Comparison of ENCODE assay signal across 19 cellular contexts in genomic region chr7:34339061-34339526, GRCh38.
A peak's percentile ranks its signal among the peaks of the same experiment; 100 is the strongest.
DNase-seq lines count a peak whose midpoint lies in the region; ATAC-seq, FAIRE-seq and TF ChIP-seq lines count a peak whose summit lies in the region.
"Had no signal": no experiment of that assay in that cellular context is flagged by ENCODE, and none has a peak within 500 bp of the region (broad histone marks: within the 10 kb centered on the region; RNA-seq: fewer than 3 reads in every experiment).

No MANE protein-coding gene starts in this region.

- no peak overlapping the region for H3K4me3 ChIP-seq in H1 (ENCODE audit: extremely low read depth in 1 of 4, insufficient read depth in 2 of 4, low read depth in 3 of 4, low read length in 4 of 4)
- no peak overlapping the region for H3K4me3 ChIP-seq in mesenchymal stem cell (ENCODE audit: insufficient read depth in 1 of 2, low read depth in 1 of 2, low read length in 2 of 2)
- no peak overlapping the region for H3K4me3 ChIP-seq in left lung
- H3K4me3 ChIP-seq: spleen had no signal

- intact Hi-C loops in left lung (cut with DNase I): no loop called here

- H3K18ac ChIP-seq in H1 (ENCODE audit: extremely low read depth, low read length) (no peak overlapping the region), mesenchymal stem cell (ENCODE audit: low read depth in 1 of 2, low read length in 2 of 2) (no peak overlapping the region)

- no peak for TF ChIP-seq POLR2A in H1 (IDR thresholded peaks at IDR 0.05; ENCODE audit: control extremely low read depth in 1 of 2, low read depth in 2 of 2, low read length in 2 of 2)

- H3K9ac ChIP-seq in H1 (replicated peaks in 1 of 4; ENCODE audit: extremely low read depth in 1 of 4, low read depth in 3 of 4, low read length in 3 of 4): no peak overlapping the region
- H3K9ac ChIP-seq in mesenchymal stem cell (ENCODE audit: low read length): no peak overlapping the region

- H2AFZ ChIP-seq in H1 (ENCODE audit: low read length) (peak overlapping the region; percentile 36; the same call in 1 of the 2 replicates), mesenchymal stem cell (ENCODE audit: low read depth, low read length) (no peak overlapping the region)

- WGBS in H1 (ENCODE audit: extremely low coverage in 1 of 2, insufficient coverage in 1 of 2, insufficient read length in 1 of 2, insufficient replicate concordance in 2 of 2, low coverage in 1 of 2, low lambda C conversion rate in 2 of 2, missing lambda C conversion rate in 1 of 2), 2 experiments: 95% methylated on average over 3 of the region's 3 CpGs; no CpG with 5 or more reads in 1 of the 2 experiments
- 38% methylated on average over 3 of the region's 3 CpGs for WGBS in mesenchymal stem cell

- DNase-seq in EH (ENCODE audit: low read depth): peak; percentile 88
- DNase-seq in M059J (ENCODE audit: low read depth): peak; percentile 79
- no peak for DNase-seq in H1 (ENCODE audit: low read depth in 1 of 2, low spot score in 2 of 2)
- DNase-seq in mesenchymal stem cell: peak; percentile 61
- DNase-seq in NCI-H1105 treated with DMSO at 0.1 percent for 48 hours (lab: John Stamatoyannopoulos, UW): no peak
- DNase-seq in urothelium cell line (ENCODE audit: low spot score): no peak
- DNase-seq in left lung: no peak
- DNase-seq in dedifferentiated amniotic fluid mesenchymal stem cell (ENCODE audit: extremely low spot score): no peak
- DNase-seq: activated CD4-positive, alpha-beta T cell treated with anti-CD3 and anti-CD28 coated beads, Interleukin-2, amount 50 U/mL, for 4 hours; CD4-positive, CD25-positive, alpha-beta regulatory T cell; foreskin melanocyte; KG1; left colon; NCI-H1092; NCI-H2081 treated with DMSO at 0.1 percent for 48 hours; NCI-H524 treated with DMSO at 0.1 percent for 48 hours; spleen; T-cell had no signal

- H3K14ac ChIP-seq in H1 (ENCODE audit: insufficient read length) (no peak overlapping the region), mesenchymal stem cell (ENCODE audit: low read length in 2 of 2) (no peak overlapping the region)

- CTCF ChIA-PET in H1 (lab: Charles Lee; ENCODE audit: partially characterized antibody): interaction anchor here (0.9 to 1.5 kb wide), 4 partner anchors 18 to 258 kb away, joined by 3 to 4 read pairs (median 4); no protein-coding TSS in a partner anchor

- no peak for TF ChIP-seq EP300 in H1 (IDR thresholded peaks at IDR 0.05; ENCODE audit: borderline replicate concordance in 1 of 2, low read depth in 2 of 2, low read length in 2 of 2)

- no peak for FAIRE-seq in H1 (lab: Jason Lieb, UNC)
- no peak for FAIRE-seq in urothelium cell line (lab: Jason Lieb, UNC)

- no peak overlapping the region for H2BK120ac ChIP-seq in H1 (replicated peaks; ENCODE audit: low read depth, low read length)
- H2BK120ac ChIP-seq in mesenchymal stem cell (ENCODE audit: low read depth, low read length): no peak overlapping the region

- no peak overlapping the region for H4K5ac ChIP-seq in H1 (ENCODE audit: insufficient read length, low read depth, low read length)

- TF ChIP-seq CTCF in H1 (IDR thresholded peaks at IDR 0.05; ENCODE audit: control extremely low read depth in 1 of 3, insufficient read depth in 1 of 3, low read depth in 1 of 3, low read length in 3 of 3) (no peak), left lung (IDR thresholded peaks at IDR 0.05) (no peak)

- POLR2A ChIA-PET in H1 (lab: Charles Lee; ENCODE audit: partially characterized antibody): no interaction called here

- 0 out of 4 replicates have a peak, but pooled peaks cover 0 to 3% of the 10 kb centered on the region in 2 experiments for H3K9me3 ChIP-seq in H1 (ENCODE audit: insufficient read depth in 2 of 2, low read depth in 1 of 2, low read length in 1 of 2)
- no peaks in the 10 kb centered on the region for H3K9me3 ChIP-seq in mesenchymal stem cell (ENCODE audit: control insufficient read depth, low read length)
- peaks cover 0 to 15% of the 10 kb centered on the region in 2 donors for H3K9me3 ChIP-seq in left lung

- H2AK5ac ChIP-seq in H1 (ENCODE audit: low read depth, low read length) (no peak overlapping the region), mesenchymal stem cell (ENCODE audit: low read length, severe bottlenecking) (no peak overlapping the region)

- H3K23ac ChIP-seq in H1 (ENCODE audit: insufficient read length) (no peak overlapping the region), mesenchymal stem cell (ENCODE audit: low read length in 2 of 2) (no peak overlapping the region)

- no peaks in the 10 kb centered on the region for H4K20me1 ChIP-seq in H1 (replicated peaks in 1 of 2; ENCODE audit: control insufficient read depth in 1 of 2, insufficient read depth in 2 of 2, low read length in 2 of 2)

- no peaks in the 10 kb centered on the region for H3K79me2 ChIP-seq in H1 (ENCODE audit: control insufficient read depth in 1 of 2, insufficient read depth in 2 of 2, low read length in 2 of 2)

- H2BK5ac ChIP-seq in H1 (ENCODE audit: low read depth, low read length) (no peak overlapping the region), mesenchymal stem cell (ENCODE audit: low read depth, low read length, poor library complexity, severe bottlenecking) (no peak overlapping the region)

- H4K8ac ChIP-seq in H1 (ENCODE audit: extremely low read depth, insufficient read depth, low read length): no peak overlapping the region
- H4K8ac ChIP-seq in mesenchymal stem cell (ENCODE audit: low read length): no peak overlapping the region

- H3K36me3 ChIP-seq in H1 (ENCODE audit: control insufficient read depth in 2 of 4, insufficient read depth in 4 of 4, low read length in 3 of 4): no peaks in the 10 kb centered on the region
- H3K36me3 ChIP-seq in mesenchymal stem cell (ENCODE audit: control insufficient read depth in 1 of 2, insufficient read depth in 2 of 2, low read depth in 1 of 2, low read length in 2 of 2): no peaks in the 10 kb centered on the region
- H3K36me3 ChIP-seq in left lung: no peaks in the 10 kb centered on the region
- H3K36me3 ChIP-seq: spleen had no signal

- no peak for ATAC-seq in left lung
- ATAC-seq: left colon, Right ventricle myocardium inferior, T-cell had no signal

- H3K23me2 ChIP-seq in H1 (ENCODE audit: low read depth, low read length): no peaks in the 10 kb centered on the region

- H3K27me3 ChIP-seq in H1 (replicated peaks in 1 of 4; ENCODE audit: control insufficient read depth in 3 of 4, extremely low read depth in 1 of 4, insufficient read depth in 3 of 4, low read length in 3 of 4): no peaks in the 10 kb centered on the region
- H3K27me3 ChIP-seq in mesenchymal stem cell (ENCODE audit: control insufficient read depth in 1 of 2, insufficient read depth in 1 of 2, low read length in 2 of 2): no peaks in the 10 kb centered on the region
- H3K27me3 ChIP-seq in left lung: no peaks in the 10 kb centered on the region
- H3K27me3 ChIP-seq: spleen had no signal

- no peak overlapping the region for H3K4me2 ChIP-seq in H1 (ENCODE audit: insufficient read depth in 1 of 2, low read depth in 2 of 2, low read length in 2 of 2)
- no peak overlapping the region for H3K4me2 ChIP-seq in mesenchymal stem cell (ENCODE audit: low read length, poor library complexity, severe bottlenecking)

- H2BK15ac ChIP-seq in H1 (ENCODE audit: low read length) (no peak overlapping the region), mesenchymal stem cell (ENCODE audit: low read depth, poor library complexity, severe bottlenecking) (no peak overlapping the region)

- no peak overlapping the region for H2BK12ac ChIP-seq in H1 (ENCODE audit: low read depth, low read length)
- no peak overlapping the region for H2BK12ac ChIP-seq in mesenchymal stem cell (ENCODE audit: low read length in 2 of 2)

- H3K27ac ChIP-seq in H1 (ENCODE audit: low read depth, low read length) (no peak overlapping the region), mesenchymal stem cell (ENCODE audit: low read length, poor library complexity, severe bottlenecking) (peak overlapping the region; percentile 1), left lung (no peak overlapping the region)
- H3K27ac ChIP-seq: spleen had no signal

- TF ChIP-seq RAD21 in H1 (IDR thresholded peaks at IDR 0.05 in 1 of 2, conservative IDR thresholded peaks at IDR 0.05 in 1 of 2; ENCODE audit: low read depth in 2 of 2, low read length in 2 of 2): no peak

- no peaks in the 10 kb centered on the region for H3K4me1 ChIP-seq in H1 (replicated peaks in 1 of 4; ENCODE audit: control insufficient read depth in 3 of 4, insufficient read depth in 4 of 4, low read length in 3 of 4)
- no peaks in the 10 kb centered on the region for H3K4me1 ChIP-seq in mesenchymal stem cell (ENCODE audit: control insufficient read depth, insufficient read depth, low read depth, low read length)
- H3K4me1 ChIP-seq in left lung: no peaks in the 10 kb centered on the region
- H3K4me1 ChIP-seq: spleen had no signal

- H2BK20ac ChIP-seq in H1 (ENCODE audit: low read length): no peak overlapping the region

- H3K79me1 ChIP-seq in H1 (ENCODE audit: low read depth, low read length) (no peaks in the 10 kb centered on the region), mesenchymal stem cell (replicated peaks; ENCODE audit: low read length, poor library complexity, severe bottlenecking) (no peaks in the 10 kb centered on the region)

- H3K56ac ChIP-seq in H1 (replicated peaks; ENCODE audit: insufficient read length, low read depth, low read length): no peak overlapping the region

- no peak overlapping the region for H3K4ac ChIP-seq in H1 (replicated peaks; ENCODE audit: insufficient read length, low read depth, low read length)
- no peak overlapping the region for H3K4ac ChIP-seq in mesenchymal stem cell (ENCODE audit: low read depth in 1 of 2, low read length in 2 of 2)

- H4K91ac ChIP-seq in H1 (replicated peaks; ENCODE audit: insufficient read length, low read length) (peak overlapping the region; percentile 39), mesenchymal stem cell (ENCODE audit: low read length) (no peak overlapping the region)

TF ChIP-seq in H1, 55 proteins besides CTCF, POLR2A, EP300 and RAD21 (continues in another document):
- TF ChIP-seq NANOG (IDR thresholded peaks at IDR 0.05; ENCODE audit: insufficient read depth, low read depth, low read length, poor library complexity, severe bottlenecking) (no peak), KDM5A (IDR thresholded peaks at IDR 0.05; ENCODE audit: low read length) (no peak), TAF1 (IDR thresholded peaks at IDR 0.05; ENCODE audit: low read depth, low read length) (no peak), CEBPB (IDR thresholded peaks at IDR 0.05; ENCODE audit: low read depth, low read length) (no peak), CBX5 (IDR thresholded peaks at IDR 0.05; ENCODE audit: low read depth, low read length) (no peak), ATF3 (IDR thresholded peaks at IDR 0.05; ENCODE audit: insufficient read depth, low read depth, low read length) (no peak), EZH2 (IDR thresholded peaks at IDR 0.05; ENCODE audit: low read depth, low read length, severe bottlenecking) (no peak), GTF2F1 (IDR thresholded peaks at IDR 0.05; ENCODE audit: borderline replicate concordance, low read depth, low read length) (no peak), ZNF274 (IDR thresholded peaks at IDR 0.05; ENCODE audit: borderline replicate concordance, extremely low read depth, low read length) (no peak), KDM1A (IDR thresholded peaks at IDR 0.05; ENCODE audit: borderline replicate concordance, low read length) (no peak)

Comparison
In these comparisons a context has a peak if more than half of its experiments do, and no peak if none do; other contexts are left out.
1. DNase-seq: peak in EH (single experiment), M059J (single experiment) and mesenchymal stem cell (single experiment); none in H1 (0 of 2), NCI-H1105 treated with DMSO at 0.1 percent for 48 hours (single experiment), urothelium cell line (single experiment), left lung (0 of 2) and dedifferentiated amniotic fluid mesenchymal stem cell (single experiment).